9 cellular contexts compared by ENCODE assay signal in the genomic region with DNA sequence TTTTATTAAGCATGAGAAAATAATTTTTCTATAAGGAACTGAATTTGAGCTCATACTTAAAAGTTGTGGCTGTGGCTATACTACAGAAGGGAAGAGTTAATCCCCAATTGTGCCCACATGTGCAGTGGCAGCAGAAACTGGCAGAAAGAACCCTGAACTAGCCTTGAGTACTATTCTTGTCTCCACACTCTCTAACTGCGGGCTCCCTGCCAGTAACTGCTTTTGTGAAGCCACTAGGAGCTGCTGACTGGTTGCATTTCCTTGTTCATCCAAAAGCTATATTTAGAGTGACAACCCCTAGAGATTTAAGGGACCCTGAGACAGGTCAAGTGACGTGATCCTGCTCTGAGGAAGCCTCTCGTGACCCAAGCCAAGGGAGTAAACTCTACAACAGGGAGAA.
DNase-seq lines count a peak whose midpoint lies in the region; ATAC-seq and TF ChIP-seq lines count a peak whose summit lies in the region.
"Had no signal": no experiment of that assay in that cellular context is flagged by ENCODE, and none has a peak within 500 bp of the region (broad histone marks: within the 10 kb centered on the region; RNA-seq: fewer than 3 reads in every experiment).

No MANE protein-coding gene starts in this region.

- no peaks in the 10 kb centered on the region for H3K27me3 ChIP-seq in KMS-11 (ENCODE audit: insufficient read depth, low read depth)

- ATAC-seq in sciatic nerve (peak; percentile 45), SK-N-SH treated with all-trans-retinoic acid at 6 μM for 48 hours (no peak)

- TF ChIP-seq CTCF in KMS-11 (conservative IDR thresholded peaks at IDR 0.05; ENCODE audit: low read depth, low read length): no peak

- no peaks in the 10 kb centered on the region for H4K20me1 ChIP-seq in KMS-11 (ENCODE audit: insufficient read depth)

- H3K9ac ChIP-seq in KMS-11: peak overlapping the region; percentile 9; the same call in 1 of the 2 replicates

- no peaks in the 10 kb centered on the region for H3K36me3 ChIP-seq in KMS-11 (ENCODE audit: insufficient read depth)

- DNase-seq in anterior cingulate cortex (lab: John Stamatoyannopoulos, UW) (peak in 53 of 58 donors; percentile 9 to 82 (median 53)), inferior parietal cortex (ENCODE audit: extremely low spot score) (peak; percentile 70), sciatic nerve (ENCODE audit: low spot score) (peak; percentile 57), KBM-7 (no peak), DMS53 (lab: John Stamatoyannopoulos, UW) (no peak), NCI-H748 treated with DMSO at 0.1 percent for 48 hours (lab: John Stamatoyannopoulos, UW) (no peak)
- DNase-seq: effector CD4-positive, alpha-beta T cell had no signal

- peak overlapping the region; percentile 66 for H3K27ac ChIP-seq in KMS-11

- H2AFZ ChIP-seq in KMS-11 (ENCODE audit: low read depth): peak overlapping the region; percentile 62

- H3K4me2 ChIP-seq in KMS-11: peak overlapping the region; percentile 66

- H3K4me3 ChIP-seq in KMS-11 (IDR thresholded peaks at IDR 0.05; ENCODE audit: insufficient read depth, low read depth, low read length): no peak overlapping the region

- in situ Hi-C loops in KBM-7 (cut with MboI; ENCODE audit: low pct_unique_long_range_greater_than_20kb, low sequenced_read_pairs): no loop called here

- H3K79me2 ChIP-seq in KMS-11 (ENCODE audit: insufficient read depth, low read depth): no peaks in the 10 kb centered on the region

- H3K4me1 ChIP-seq in KMS-11 (ENCODE audit: low read depth, poor library complexity, severe bottlenecking): peaks cover 79% of the 10 kb centered on the region

- intact Hi-C loops in sciatic nerve (cut with DNase I): no loop called here

TF ChIP-seq in SK-N-SH treated with all-trans-retinoic acid at 6 μM for 48 hours, 23 proteins besides CTCF, POLR2A, EP300 and RAD21:
- TF ChIP-seq, protein P1, sequence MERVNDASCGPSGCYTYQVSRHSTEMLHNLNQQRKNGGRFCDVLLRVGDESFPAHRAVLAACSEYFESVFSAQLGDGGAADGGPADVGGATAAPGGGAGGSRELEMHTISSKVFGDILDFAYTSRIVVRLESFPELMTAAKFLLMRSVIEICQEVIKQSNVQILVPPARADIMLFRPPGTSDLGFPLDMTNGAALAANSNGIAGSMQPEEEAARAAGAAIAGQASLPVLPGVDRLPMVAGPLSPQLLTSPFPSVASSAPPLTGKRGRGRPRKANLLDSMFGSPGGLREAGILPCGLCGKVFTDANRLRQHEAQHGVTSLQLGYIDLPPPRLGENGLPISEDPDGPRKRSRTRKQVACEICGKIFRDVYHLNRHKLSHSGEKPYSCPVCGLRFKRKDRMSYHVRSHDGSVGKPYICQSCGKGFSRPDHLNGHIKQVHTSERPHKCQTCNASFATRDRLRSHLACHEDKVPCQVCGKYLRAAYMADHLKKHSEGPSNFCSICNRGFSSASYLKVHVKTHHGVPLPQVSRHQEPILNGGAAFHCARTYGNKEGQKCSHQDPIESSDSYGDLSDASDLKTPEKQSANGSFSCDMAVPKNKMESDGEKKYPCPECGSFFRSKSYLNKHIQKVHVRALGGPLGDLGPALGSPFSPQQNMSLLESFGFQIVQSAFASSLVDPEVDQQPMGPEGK (CRISPR knock-in tag; IDR thresholded peaks at IDR 0.05; ENCODE audit: borderline replicate concordance): no peak
- TF ChIP-seq RARB (CRISPR knock-in tag; IDR thresholded peaks at IDR 0.05) (no peak), ZNF565 (CRISPR knock-in tag; conservative IDR thresholded peaks at IDR 0.05; ENCODE audit: low read depth) (no peak), ISL1 (CRISPR knock-in tag; IDR thresholded peaks at IDR 0.05) (no peak), ESRRG (CRISPR knock-in tag; IDR thresholded peaks at IDR 0.05) (no peak), CSDC2 (CRISPR knock-in tag; IDR thresholded peaks at IDR 0.05) (no peak), ZNF70 (CRISPR knock-in tag; IDR thresholded peaks at IDR 0.05) (no peak), POU6F1 (CRISPR knock-in tag; IDR thresholded peaks at IDR 0.05; ENCODE audit: borderline replicate concordance, low read depth) (no peak)
TF ChIP-seq in SK-N-SH treated with all-trans-retinoic acid at 6 μM for 48 hours: peak in this region for 0.

Comparison
In these comparisons a context has a peak if more than half of its experiments do, and no peak if none do; other contexts are left out.
1. DNase-seq: peak in anterior cingulate cortex (53 of 58), inferior parietal cortex (single experiment) and sciatic nerve (single experiment); none in KBM-7 (single experiment), DMS53 (single experiment) and NCI-H748 treated with DMSO at 0.1 percent for 48 hours (single experiment).